8 cellular contexts compared by ENCODE assay signal in genomic region chr1:156476501-156477298, GRCh38. TPM values are rescaled to one million over a fixed set of nuclear protein-coding genes. Genes with fewer than 3 reads are reported as not detected.
DNase-seq lines count a peak whose midpoint lies in the region; ATAC-seq, FAIRE-seq and TF ChIP-seq lines count a peak whose summit lies in the region.

No MANE protein-coding gene starts in this region.

- no peak overlapping the region for H2AFZ ChIP-seq in mammary epithelial cell (ENCODE audit: low read depth, low read length)

- H3K79me2 ChIP-seq in mammary epithelial cell (ENCODE audit: insufficient read depth, low read length), result no peaks in the 10 kb centered on the region

- H3K27me3 Mint-ChIP-seq in Caco-2 (ENCODE audit: insufficient read depth, unreplicated experiment), result no peaks in the 10 kb centered on the region

- no peak for TF ChIP-seq CTCF in A673 (conservative IDR thresholded peaks at IDR 0.05; ENCODE audit: low read depth, low read length)
- no peak for TF ChIP-seq CTCF in mammary epithelial cell (conservative IDR thresholded peaks at IDR 0.05 in 1 of 2, IDR thresholded peaks at IDR 0.05 in 1 of 2; ENCODE audit: extremely low read depth in 1 of 2, insufficient read depth in 1 of 2, low read depth in 1 of 2, low read length in 2 of 2)
- TF ChIP-seq CTCF in Caco-2 (IDR thresholded peaks at IDR 0.05; ENCODE audit: insufficient read depth in 1 of 2, low read depth in 1 of 2, low read length in 1 of 2, severe bottlenecking in 1 of 2, unreplicated experiment in 1 of 2), result no peak

- 57% methylated on average over 6 of the region's 8 CpGs for WGBS in mammary epithelial cell (ENCODE audit: low coverage, missing lambda C conversion rate)
- WGBS in mesodermal cell (ENCODE audit: insufficient coverage in 2 of 2), 2 experiments, result 33 to 37% methylated on average over 3 to 7 of the region's 8 CpGs

- BruUV-seq in A673 (replicated peaks; lab: Mats Ljungman, UMichigan) (no TSS peak), mammary epithelial cell (replicated peaks; lab: Mats Ljungman, UMichigan) (no TSS peak), Caco-2 (replicated peaks; lab: Mats Ljungman, UMichigan) (no TSS peak)

- intact Hi-C loops in A673 (cut with micrococcal nuclease; ENCODE audit: unreplicated experiment) (no loop called here), mammary epithelial cell (cut with micrococcal nuclease) (no loop called here), Caco-2 (cut with micrococcal nuclease; ENCODE audit: unreplicated experiment) (no loop called here)

- no peaks in the 10 kb centered on the region for H3K4me1 Mint-ChIP-seq in Caco-2 (ENCODE audit: low read depth, unreplicated experiment)

- in situ Hi-C loops in mammary epithelial cell (cut with MboI; ENCODE audit: low sequenced_read_pairs in 2 of 2), result no loop called here

- peak; percentile 21 for DNase-seq in A673 (ENCODE audit: low spot score)
- peak; percentile 90 for DNase-seq in H54 (ENCODE audit: insufficient read length, low spot score)
- DNase-seq in mammary epithelial cell, result peak; percentile 25
- DNase-seq in NCI-H1436 (lab: John Stamatoyannopoulos, UW), result no peak
- DNase-seq in Caco-2, result no peak
- DNase-seq in NCI-H526 (lab: John Stamatoyannopoulos, UW), result no peak

- H3K36me3 ChIP-seq in A673 (ENCODE audit: insufficient read depth, low read length, poor library complexity, severe bottlenecking) (peaks cover 34% of the 10 kb centered on the region), mammary epithelial cell (ENCODE audit: insufficient read depth, low read length) (peaks cover 10% of the 10 kb centered on the region), mesodermal cell (ENCODE audit: control insufficient read depth, insufficient read depth, low read length) (peaks cover 96% of the 10 kb centered on the region), Caco-2 (ENCODE audit: control insufficient read depth, insufficient read depth, low read length) (peaks cover 4% of the 10 kb centered on the region)

- H3K27me3 ChIP-seq in A673 (replicated peaks; ENCODE audit: insufficient read depth, low read depth, low read length, poor library complexity) (no peaks in the 10 kb centered on the region), mammary epithelial cell (ENCODE audit: insufficient read depth, low read length) (no peaks in the 10 kb centered on the region), Caco-2 (replicated peaks; ENCODE audit: control insufficient read depth, insufficient read depth, low read length) (no peaks in the 10 kb centered on the region)

- FAIRE-seq in H54 (lab: Jason Lieb, UNC), result no peak

- dilution Hi-C loops in mammary epithelial cell (cut with HindIII; ENCODE audit: low sequenced_read_pairs), result no loop called here

- no peaks in the 10 kb centered on the region for H4K20me1 ChIP-seq in mammary epithelial cell (ENCODE audit: insufficient read depth, low read length)

- ATAC-seq in GM18873 (IDR thresholded peaks at IDR 0.05; ENCODE audit: low FRiP score, unreplicated experiment), result no peak

- POLR2A ChIA-PET in A673 (lab: Charles Lee; ENCODE audit: low non-redundant PET), result no interaction called here
- POLR2A ChIA-PET in Caco-2 (lab: Charles Lee), result no interaction called here

- CTCF ChIA-PET in A673 (lab: Charles Lee), result interaction anchor here (0.6 kb wide), 1 partner anchor 17 kb away, joined by 5 read pairs; no protein-coding TSS in a partner anchor
- CTCF ChIA-PET in mammary epithelial cell (lab: Charles Lee; ENCODE audit: low non-redundant PET), result no interaction called here
- CTCF ChIA-PET in Caco-2 (lab: Charles Lee), result no interaction called here

- TF ChIP-seq POLR2A in H54 (IDR thresholded peaks at IDR 0.05; ENCODE audit: low read depth, low read length), result no peak

- H3K4me3 Mint-ChIP-seq in Caco-2 (ENCODE audit: unreplicated experiment), result no peak overlapping the region

- H3K9me3 ChIP-seq in A673 (ENCODE audit: low read depth, low read length, poor library complexity, severe bottlenecking) (no peaks in the 10 kb centered on the region), mammary epithelial cell (replicated peaks; ENCODE audit: insufficient read depth, low read length) (no peaks in the 10 kb centered on the region), mesodermal cell (ENCODE audit: control insufficient read depth, low read length) (no peaks in the 10 kb centered on the region), Caco-2 (no peaks in the 10 kb centered on the region)

- H3K27ac Mint-ChIP-seq in Caco-2 (ENCODE audit: unreplicated experiment), result no peak overlapping the region

- no peak overlapping the region for H3K27ac ChIP-seq in A673 (ENCODE audit: low read depth, low read length, poor library complexity, severe bottlenecking)
- no peak overlapping the region for H3K27ac ChIP-seq in mammary epithelial cell (ENCODE audit: insufficient read depth, low read depth, low read length)
- peak overlapping the region; percentile 85 for H3K27ac ChIP-seq in mesodermal cell (ENCODE audit: low read depth, low read length, severe bottlenecking)

- H3K9ac ChIP-seq in mammary epithelial cell (ENCODE audit: insufficient read depth, low read length), result no peak overlapping the region

- no peak overlapping the region for H3K4me2 ChIP-seq in mammary epithelial cell (ENCODE audit: insufficient read depth, low read depth, low read length)

- H3K4me3 ChIP-seq in A673 (ENCODE audit: low read depth, low read length, poor library complexity, severe bottlenecking), result no peak overlapping the region
- no peak overlapping the region for H3K4me3 ChIP-seq in mammary epithelial cell (replicated peaks in 1 of 3; ENCODE audit: insufficient read depth in 1 of 3, low read depth in 2 of 3, low read length in 3 of 3)
- H3K4me3 ChIP-seq in mesodermal cell (ENCODE audit: extremely low read depth, insufficient read depth, low read length, poor library complexity, severe bottlenecking), result no peak overlapping the region
- no peak overlapping the region for H3K4me3 ChIP-seq in Caco-2 (ENCODE audit: low read depth, low read length)

- H3K36me3 Mint-ChIP-seq in Caco-2 (ENCODE audit: insufficient read depth, unreplicated experiment), result peaks cover 35% of the 10 kb centered on the region

- H3K9me3 Mint-ChIP-seq in Caco-2 (ENCODE audit: unreplicated experiment), result no peaks in the 10 kb centered on the region

- H3K4me1 ChIP-seq in A673 (ENCODE audit: insufficient read depth, low read length, poor library complexity, severe bottlenecking) (no peaks in the 10 kb centered on the region), mammary epithelial cell (ENCODE audit: insufficient read depth, low read length) (no peaks in the 10 kb centered on the region), mesodermal cell (ENCODE audit: control insufficient read depth, insufficient read depth, low read length, poor library complexity, severe bottlenecking) (peaks cover 34% of the 10 kb centered on the region), Caco-2 (peaks cover 6% of the 10 kb centered on the region)

RNA-seq across cellular contexts. Expression of gene MEF2D, which starts 23.9 kb away (rescaled TPM):
- total RNA-seq in A673 (2021), result 18.3 and 21.8 TPM in 2 replicates
- 10 to 100 TPM in 1 of 2 donors, 1 to 10 TPM in 1; 9.2 to 34.3 TPM for total RNA-seq in mammary epithelial cell
- polyA plus RNA-seq in mammary epithelial cell, result 11.4 TPM
- 9.6 TPM for polyA minus RNA-seq in mammary epithelial cell
- polyA plus RNA-seq in mesodermal cell (2013, experiment 1 of 2), result 29.5 TPM
- 23.9 TPM for polyA plus RNA-seq in mesodermal cell (2013, experiment 2 of 2)
- 18.6 and 21.4 TPM in 2 replicates for total RNA-seq in Caco-2 (2022)

Comparison
In these comparisons a context has a peak if more than half of its experiments do, and no peak if none do; other contexts are left out.
1. DNase-seq: peak in A673 (single experiment), H54 (single experiment) and mammary epithelial cell (single experiment); none in NCI-H1436 (single experiment), Caco-2 (0 of 2) and NCI-H526 (0 of 2).